ENCODE assay signal across 8 cellular contexts in genomic region chr16:67719778-67720144, GRCh38. TPM values are rescaled to one million over a fixed set of nuclear protein-coding genes. Genes with fewer than 3 reads are reported as not detected.
DNase-seq lines count a peak whose midpoint lies in the region; ATAC-seq and TF ChIP-seq lines count a peak whose summit lies in the region.

No MANE protein-coding gene starts in this region.

- no peak for DNase-seq in CD4-positive, alpha-beta T cell
- peak; percentile 41 for DNase-seq in activated T-cell treated with anti-CD3 and anti-CD28 coated beads, Interleukin-2, amount 50 U/mL, for 1 hour
- peak; percentile 54 for DNase-seq in fibroblast of pulmonary artery (ENCODE audit: low read depth)
- DNase-seq in GDM1 (lab: John Stamatoyannopoulos, UW) = no peak

- peaks cover 16% of the 10 kb centered on the region for H3K36me3 Mint-ChIP-seq in CD4-positive, alpha-beta T cell (ENCODE audit: low read depth)

- peaks cover 42% of the 10 kb centered on the region for H3K4me1 Mint-ChIP-seq in CD4-positive, alpha-beta T cell (ENCODE audit: low read depth)

- under 1% methylated on average over 5 of the region's 5 CpGs for WGBS in urinary bladder

- peak overlapping the region; percentile 84 for H3K9ac ChIP-seq in Loucy (ENCODE audit: low read depth, low read length, poor library complexity, severe bottlenecking)

- H3K9me3 Mint-ChIP-seq in CD4-positive, alpha-beta T cell = no peaks in the 10 kb centered on the region

- H3K4me3 ChIP-seq in Loucy (ENCODE audit: low read length, poor library complexity, severe bottlenecking) (peak overlapping the region; percentile 79), fibroblast of pulmonary artery (replicated peaks; ENCODE audit: low read depth, low read length) (peak overlapping the region; percentile 90), muscle layer of duodenum (ENCODE audit: low read depth in 1 of 2, low read length in 2 of 2) (peak overlapping the region; percentile 84 to 94), urinary bladder (ENCODE audit: low read depth, low read length) (peak overlapping the region; percentile 89)

- peaks cover 31% of the 10 kb centered on the region for H3K4me1 ChIP-seq in Loucy (ENCODE audit: insufficient read depth, low read length, poor library complexity, severe bottlenecking)
- peaks cover 4 to 14% of the 10 kb centered on the region in 2 donors for H3K4me1 ChIP-seq in muscle layer of duodenum (ENCODE audit: control insufficient read depth in 1 of 2, insufficient read depth in 2 of 2, low read length in 2 of 2)
- no peaks in the 10 kb centered on the region for H3K4me1 ChIP-seq in urinary bladder (ENCODE audit: insufficient read depth)

- peak overlapping the region; percentile 83 for H2AFZ ChIP-seq in Loucy (ENCODE audit: low read length)

- no peaks in the 10 kb centered on the region for H3K9me3 ChIP-seq in CD4-positive, alpha-beta T cell (ENCODE audit: control insufficient read depth, low read length)
- no peaks in the 10 kb centered on the region for H3K9me3 ChIP-seq in Loucy (ENCODE audit: insufficient read depth, low read depth, low read length)
- H3K9me3 ChIP-seq in muscle layer of duodenum (ENCODE audit: control insufficient read depth in 1 of 2, low read length in 2 of 2) = no peaks in the 10 kb centered on the region

- no peaks in the 10 kb centered on the region for H3K27me3 Mint-ChIP-seq in CD4-positive, alpha-beta T cell

- H3K9me2 ChIP-seq in Loucy (replicated peaks; ENCODE audit: low read depth, low read length) = no peaks in the 10 kb centered on the region

- peak overlapping the region; percentile 82 for H3K4me2 ChIP-seq in Loucy (ENCODE audit: low read depth, low read length, poor library complexity, severe bottlenecking)

- TF ChIP-seq CTCF in CD4-positive, alpha-beta T cell (IDR thresholded peaks at IDR 0.05) = no peak
- no peak for TF ChIP-seq CTCF in Loucy (conservative IDR thresholded peaks at IDR 0.05; ENCODE audit: low read length)
- no peak for TF ChIP-seq CTCF in fibroblast of pulmonary artery (IDR thresholded peaks at IDR 0.05; ENCODE audit: low read length, missing control alignments)

- no peaks in the 10 kb centered on the region for H3F3A ChIP-seq in Loucy (ENCODE audit: low read depth)

- peak overlapping the region; percentile 93 for H3K27ac Mint-ChIP-seq in CD4-positive, alpha-beta T cell

- peaks cover 12% of the 10 kb centered on the region for H4K20me1 ChIP-seq in Loucy (ENCODE audit: insufficient read depth, low read length, poor library complexity, severe bottlenecking)

- no peaks in the 10 kb centered on the region for H3K27me3 ChIP-seq in CD4-positive, alpha-beta T cell (ENCODE audit: control insufficient read depth, insufficient read depth, low read length)
- H3K27me3 ChIP-seq in Loucy (ENCODE audit: insufficient read depth, low read length, poor library complexity, severe bottlenecking) = no peaks in the 10 kb centered on the region
- no peaks in the 10 kb centered on the region for H3K27me3 ChIP-seq in muscle layer of duodenum (ENCODE audit: low read depth, low read length)

- intact Hi-C loops in CD4-positive, alpha-beta T cell (cut with DNase I, micrococcal nuclease) = loop anchor here (1.0 to 2.0 kb wide), 3 partner anchors 85 to 239 kb away; partner anchors contain the start of genes ATP6V0D1 (in 1 of the 2), RANBP10 (in 1 of the 2) and TSNAXIP1 (in 1 of the 2)

- POLR2A ChIA-PET in CD4-positive, alpha-beta T cell (lab: Charles Lee) = interaction anchor here (0.8 to 2.2 kb wide), 16 partner anchors 13 to 286 kb away, joined by 3 to 18 read pairs (median 5); partner anchors contain the start of genes ACD, ATP6V0D1, C16orf86 and CTCF

- H3K27ac ChIP-seq in CD4-positive, alpha-beta T cell (ENCODE audit: low read depth, low read length) = peak overlapping the region; percentile 81
- H3K27ac ChIP-seq in muscle layer of duodenum (ENCODE audit: low read length) (peak overlapping the region; percentile 91), urinary bladder (ENCODE audit: low read depth) (peak overlapping the region; percentile 43)

- H3K36me3 ChIP-seq in Loucy (ENCODE audit: insufficient read depth, low read length) = peaks cover 8% of the 10 kb centered on the region; the same call in 1 of the 2 replicates
- H3K36me3 ChIP-seq in muscle layer of duodenum (ENCODE audit: control insufficient read depth in 1 of 2, insufficient read depth in 2 of 2, low read length in 2 of 2) = peaks cover 1 to 2% of the 10 kb centered on the region in 2 donors
- no peaks in the 10 kb centered on the region for H3K36me3 ChIP-seq in urinary bladder (ENCODE audit: insufficient read depth)

- ATAC-seq in CD4-positive, alpha-beta T cell (ENCODE audit: poor library complexity) = peak; percentile 37
- peak; percentile 15 for ATAC-seq in GM19463 (IDR thresholded peaks at IDR 0.05; ENCODE audit: unreplicated experiment)

- CTCF ChIA-PET in CD4-positive, alpha-beta T cell (lab: Charles Lee) = interaction anchor here (1.2 to 1.7 kb wide), 2 partner anchors 52 to 239 kb away, joined by 4 to 5 read pairs; partner anchors contain the start of gene ATP6V0D1

- H3K79me2 ChIP-seq in Loucy (ENCODE audit: insufficient read depth, low read length) = peaks cover 41% of the 10 kb centered on the region

- H3K4me3 Mint-ChIP-seq in CD4-positive, alpha-beta T cell = peak overlapping the region; percentile 97

RNA-seq across cellular contexts. Expression of gene GFOD2, which starts 0.6 kb away (rescaled TPM):
- 1 to 10 TPM; 2.8 to 3.7 TPM for total RNA-seq in CD4-positive, alpha-beta T cell
- 16.1 TPM for total RNA-seq in urinary bladder
- polyA plus RNA-seq in urinary bladder = 19.4 TPM

RNA-seq across cellular contexts. Expression of gene C16orf86, which starts 53.1 kb away (rescaled TPM):
- 1 to 10 TPM; 2.0 to 2.4 TPM for total RNA-seq in CD4-positive, alpha-beta T cell
- 1.2 TPM for total RNA-seq in urinary bladder
- 9.9 TPM for polyA plus RNA-seq in urinary bladder

RNA-seq across cellular contexts. Expression of gene ENKD1, which starts 53.2 kb away (rescaled TPM):
- total RNA-seq in CD4-positive, alpha-beta T cell = 1 to 10 TPM; 2.0 to 3.5 TPM
- total RNA-seq in urinary bladder = 10.3 TPM
- 39.5 TPM for polyA plus RNA-seq in urinary bladder

RNA-seq across cellular contexts. Expression of gene PARD6A, which starts 59.0 kb away (rescaled TPM):
- 1 to 10 TPM; 4.5 to 4.7 TPM for total RNA-seq in CD4-positive, alpha-beta T cell
- 1.7 TPM for total RNA-seq in urinary bladder
- 6.5 TPM for polyA plus RNA-seq in urinary bladder

RNA-seq across cellular contexts. Expression of gene ACD, which starts 59.7 kb away (rescaled TPM):
- 10 to 100 TPM; 21.6 to 26.0 TPM for total RNA-seq in CD4-positive, alpha-beta T cell
- 9.5 TPM for total RNA-seq in urinary bladder
- polyA plus RNA-seq in urinary bladder = 34.6 TPM

Comparison
In these comparisons a context has a peak if more than half of its experiments do, and no peak if none do; other contexts are left out.
1. DNase-seq: peak in activated T-cell treated with anti-CD3 and anti-CD28 coated beads, Interleukin-2, amount 50 U/mL, for 1 hour (single experiment) and fibroblast of pulmonary artery (single experiment); none in CD4-positive, alpha-beta T cell (0 of 10) and GDM1 (single experiment).
2. Peak in every context shown above with its lines, with median percentiles within 50 percentile points of each other: H3K27ac ChIP-seq and H3K4me3 ChIP-seq.